Comparison of ENCODE assay signal across 26 cellular contexts in the genomic region with DNA sequence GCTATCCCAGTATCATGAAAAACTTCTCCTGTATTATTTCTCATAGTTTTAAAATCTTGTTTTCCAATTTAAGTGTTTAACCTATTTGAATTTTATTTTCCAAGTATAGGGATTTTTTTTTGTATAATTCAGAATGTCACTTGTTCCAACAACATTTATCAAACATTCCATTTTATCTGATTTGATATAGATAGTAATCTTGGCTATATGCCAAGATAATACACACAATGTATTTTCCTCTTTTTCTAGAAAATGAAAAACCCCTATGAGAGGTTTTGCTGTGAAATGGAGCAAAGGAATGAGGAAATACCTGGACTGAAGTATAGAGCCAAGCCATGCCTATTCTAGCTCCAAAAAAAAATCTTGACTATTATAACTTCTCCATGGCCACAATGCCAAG.
"Had no signal": no experiment of that assay in that cellular context is flagged by ENCODE, and none has a peak within 500 bp of the region (broad histone marks: within the 10 kb centered on the region; RNA-seq: fewer than 3 reads in every experiment).

No MANE protein-coding gene starts in this region.

- H3K36me3 ChIP-seq: stomach, suprapubic skin, thoracic aorta, thyroid gland, tibial artery, tibial nerve, transverse colon, upper lobe of left lung, uterus, vagina had no signal

- H3K4me3 ChIP-seq: stomach, suprapubic skin, testis, thoracic aorta, thyroid gland, tibial artery, tibial nerve, transverse colon, upper lobe of left lung, uterus, vagina had no signal

- ATAC-seq: stimulated activated effector memory CD8-positive, alpha-beta T cell treated with anti-CD3 and anti-CD28 coated beads, Interleukin-12 subunit alpha, Interleukin-12 subunit beta, amount 100 ng/mL, for 72 hours; stimulated activated memory B cell treated with anti-CD40 and anti-IgM and Interleukin-4, amounts not matched to agents 10 μg/mL and 1 μg/mL and 100 μg/mL, for 72 hours; stimulated activated naive B cell treated with anti-CD40 and anti-IgM and Interleukin-4, amounts not matched to agents 10 μg/mL and 1 μg/mL and 100 μg/mL, for 72 hours; stimulated activated naive CD8-positive, alpha-beta T cell treated with anti-CD3 and anti-CD28 coated beads, Interleukin-15, amount 100 ng/mL, for 72 hours; stimulated activated naive CD8-positive, alpha-beta T cell treated with anti-CD3 and anti-CD28 coated beads, Interleukin-15, Interleukin-2, amounts not matched to agents 100 U/mL and 50 U/mL, for 24 hours had no signal

- H3K27me3 ChIP-seq: stomach, suprapubic skin, testis, thyroid gland, tibial artery, tibial nerve, transverse colon, upper lobe of left lung, uterus, vagina had no signal

- DNase-seq: stimulated activated CD4-positive, alpha-beta T cell treated with anti-CD3 and anti-CD28 coated beads, Interleukin-2, amount 100 ng/mL, for 48 hours; stimulated activated CD4-positive, alpha-beta T cell treated with anti-CD3 and anti-CD28 coated beads, Interleukin-4, amount 100 ng/mL, for 1 hour; stimulated activated CD4-positive, alpha-beta T cell treated with anti-CD3 and anti-CD28 coated beads, Interleukin-4, amount 100 ng/mL, for 24 hours; stimulated activated CD4-positive, alpha-beta T cell treated with anti-CD3 and anti-CD28 coated beads, Interleukin-4, amount 100 ng/mL, for 4 hours; stimulated activated CD8-positive, alpha-beta memory T cell treated with anti-CD3 and anti-CD28 coated beads, Interleukin-4, amount 100 ng/mL, for 48 hours; stimulated activated naive B cell treated with anti-CD40 and anti-IgM and Interleukin-4, amounts not matched to agents 10 μg/mL and 1 μg/mL and 100 μg/mL, for 72 hours; stimulated activated naive CD4-positive, alpha-beta T cell; stimulated activated naive CD4-positive, alpha-beta T cell treated with Interleukin-2 at 50 U/mL for 16 hours; stimulated activated naive CD8-positive, alpha-beta T cell treated with anti-CD3 and anti-CD28 coated beads, Interleukin-15, amount 100 ng/mL, for 72 hours; stimulated activated naive CD8-positive, alpha-beta T cell treated with anti-CD3 and anti-CD28 coated beads, Interleukin-15, Interleukin-2, amounts not matched to agents 100 U/mL and 50 U/mL, for 24 hours; stomach; substantia nigra; testis; thyroid gland; tibial artery; transverse colon; trophoblast cell; upper lobe of left lung; uterus had no signal

- H3K9me3 ChIP-seq: suprapubic skin, testis, thoracic aorta, thyroid gland, tibial artery, tibial nerve, transverse colon, upper lobe of left lung, uterus, vagina had no signal

- H3K27ac ChIP-seq: stomach, suprapubic skin, testis, thoracic aorta, thyroid gland, tibial artery, tibial nerve, transverse colon, upper lobe of left lung, uterus, vagina had no signal

- FAIRE-seq: urothelium cell line had no signal

- H3K4me1 ChIP-seq: stomach, suprapubic skin, thyroid gland, tibial artery, tibial nerve, transverse colon, upper lobe of left lung, uterus, vagina had no signal
